ENCODE assay signal across 22 cellular contexts in genomic region chr17:48460055-48460454, GRCh38.
"Had no signal": no experiment of that assay in that cellular context is flagged by ENCODE, and none has a peak within 500 bp of the region (broad histone marks: within the 10 kb centered on the region; RNA-seq: fewer than 3 reads in every experiment).

No MANE protein-coding gene starts in this region.

- H3K27me3 ChIP-seq: vagina had no signal

- H3K9me3 ChIP-seq: neutrophil, sigmoid colon, vagina had no signal

- ATAC-seq: activated CD8-positive, alpha-beta memory T cell treated with anti-CD3 and anti-CD28 coated beads, Interleukin-2, amount 10 ng/mL, durations not matched to agents 7 days and 5 days; activated naive CD8-positive, alpha-beta T cell treated with anti-CD3 and anti-CD28 coated beads, Interleukin-2, amount 50 U/mL, for 24 hours; natural killer cell treated with Interleukin-12 subunit alpha and Interleukin-12 subunit beta and Interleukin-15 and Interleukin-18, amount 100 ng/mL, for 72 hours; stimulated activated effector memory CD8-positive, alpha-beta T cell treated with anti-CD3 and anti-CD28 coated beads, Interleukin-12 subunit alpha, Interleukin-12 subunit beta, amount 100 ng/mL, for 72 hours had no signal

- H3K27ac ChIP-seq: neutrophil, sigmoid colon, stomach, vagina had no signal

- H3K4me1 ChIP-seq: vagina had no signal

- H3K9me3 Mint-ChIP-seq: activated B cell treated with CpG ODN at 0.5 μM for 24 hours; activated CD4-positive, alpha-beta memory T cell treated with anti-CD3 and anti-CD28 coated beads for 36 hours; activated naive CD4-positive, alpha-beta T cell treated with anti-CD3 and anti-CD28 coated beads for 36 hours; activated naive CD8-positive, alpha-beta T cell treated with anti-CD3 and anti-CD28 coated beads, Interleukin-2, amount 50 U/mL, for 24 hours; activated T-helper 17 cell treated with anti-CD3 and anti-CD28 coated beads, Interleukin-2, amount 50 U/mL, for 72 hours; natural killer cell treated with Interleukin-12 subunit alpha and Interleukin-12 subunit beta and Interleukin-15 and Interleukin-18, amount 100 ng/mL, for 72 hours; stimulated activated effector memory CD8-positive, alpha-beta T cell treated with anti-CD3 and anti-CD28 coated beads, Interleukin-12 subunit alpha, Interleukin-12 subunit beta, amount 100 ng/mL, for 72 hours had no signal

- H3K4me3 Mint-ChIP-seq: activated B cell treated with CpG ODN at 0.5 μM for 24 hours; activated CD4-positive, alpha-beta memory T cell treated with anti-CD3 and anti-CD28 coated beads for 36 hours; activated CD8-positive, alpha-beta memory T cell treated with anti-CD3 and anti-CD28 coated beads, Interleukin-2, amount 10 ng/mL, durations not matched to agents 7 days and 5 days; activated naive CD4-positive, alpha-beta T cell treated with anti-CD3 and anti-CD28 coated beads for 36 hours; activated naive CD8-positive, alpha-beta T cell treated with anti-CD3 and anti-CD28 coated beads, Interleukin-2, amount 50 U/mL, for 24 hours; brain; mesothelial cell of epicardium; natural killer cell treated with Interleukin-12 subunit alpha and Interleukin-12 subunit beta and Interleukin-15 and Interleukin-18, amount 100 ng/mL, for 72 hours had no signal

- DNase-seq: activated B cell treated with CpG ODN at 0.5 μM for 24 hours; activated CD4-positive, alpha-beta memory T cell treated with anti-CD3 and anti-CD28 coated beads for 36 hours; activated CD4-positive, alpha-beta T cell treated with anti-CD3 and anti-CD28 coated beads for 4 hours; activated CD8-positive, alpha-beta memory T cell treated with anti-CD3 and anti-CD28 coated beads, Interleukin-2, amount 10 ng/mL, durations not matched to agents 7 days and 5 days; activated naive CD4-positive, alpha-beta T cell treated with anti-CD3 and anti-CD28 coated beads for 36 hours; activated naive CD8-positive, alpha-beta T cell treated with anti-CD3 and anti-CD28 coated beads, Interleukin-2, amount 50 U/mL, for 24 hours; anterior cingulate cortex; central memory CD4-positive, alpha-beta T cell; hypothalamus; islet precursor cell; sigmoid colon; stimulated activated CD4-positive, alpha-beta T cell treated with anti-CD3 and anti-CD28 coated beads, Interleukin-4, amount 100 ng/mL, for 24 hours; stomach; trophoblast cell had no signal

- H3K27ac Mint-ChIP-seq: activated B cell treated with CpG ODN at 0.5 μM for 24 hours; activated CD4-positive, alpha-beta memory T cell treated with anti-CD3 and anti-CD28 coated beads for 36 hours; activated naive CD4-positive, alpha-beta T cell treated with anti-CD3 and anti-CD28 coated beads for 36 hours; activated naive CD8-positive, alpha-beta T cell treated with anti-CD3 and anti-CD28 coated beads, Interleukin-2, amount 50 U/mL, for 24 hours; brain; mesothelial cell of epicardium; stimulated activated effector memory CD8-positive, alpha-beta T cell treated with anti-CD3 and anti-CD28 coated beads, Interleukin-12 subunit alpha, Interleukin-12 subunit beta, amount 100 ng/mL, for 72 hours had no signal

- H3K27me3 Mint-ChIP-seq: activated CD4-positive, alpha-beta memory T cell treated with anti-CD3 and anti-CD28 coated beads for 36 hours; activated CD8-positive, alpha-beta memory T cell treated with anti-CD3 and anti-CD28 coated beads, Interleukin-2, amount 10 ng/mL, durations not matched to agents 7 days and 5 days; activated T-helper 17 cell treated with anti-CD3 and anti-CD28 coated beads, Interleukin-2, amount 50 U/mL, for 72 hours; natural killer cell treated with Interleukin-12 subunit alpha and Interleukin-12 subunit beta and Interleukin-15 and Interleukin-18, amount 100 ng/mL, for 72 hours had no signal

- H3K36me3 Mint-ChIP-seq: activated CD4-positive, alpha-beta memory T cell treated with anti-CD3 and anti-CD28 coated beads for 36 hours; brain; mesothelial cell of epicardium; natural killer cell treated with Interleukin-12 subunit alpha and Interleukin-12 subunit beta and Interleukin-15 and Interleukin-18, amount 100 ng/mL, for 72 hours; stimulated activated effector memory CD8-positive, alpha-beta T cell treated with anti-CD3 and anti-CD28 coated beads, Interleukin-12 subunit alpha, Interleukin-12 subunit beta, amount 100 ng/mL, for 72 hours had no signal

- H3K4me3 ChIP-seq: lung, sigmoid colon, stomach, vagina had no signal
